In genomic region chr10:123613346-123613850, GRCh38 we compare ENCODE assay signal across 28 cellular contexts. TPM values are rescaled to one million over a fixed set of nuclear protein-coding genes. Genes with fewer than 3 reads are reported as not detected.
"Had no signal": no experiment of that assay in that cellular context is flagged by ENCODE, and none has a peak within 500 bp of the region (broad histone marks: within the 10 kb centered on the region; RNA-seq: fewer than 3 reads in every experiment).

No MANE protein-coding gene starts in this region.

- H3K27me3 ChIP-seq: colonic mucosa had no signal

- H3K36me3 ChIP-seq: colonic mucosa, esophagus squamous epithelium, gastrocnemius medialis, heart right ventricle, left lung, lower lobe of right lung had no signal

- H3K4me3 Mint-ChIP-seq: dendritic cell treated with granulocyte-macrophage colony-stimulating factor and Interleukin-4, amounts not matched to agents 40 ng/mL and 50 ng/mL, for 4 days; effector memory CD8-positive, alpha-beta T cell had no signal

- H3K9me3 Mint-ChIP-seq: dendritic cell treated with granulocyte-macrophage colony-stimulating factor and Interleukin-4, amounts not matched to agents 40 ng/mL and 50 ng/mL, for 4 days had no signal

- H3K27ac ChIP-seq: colonic mucosa, esophagus squamous epithelium, gastrocnemius medialis, heart right ventricle, left lung, lower lobe of right lung had no signal

- H3K27me3 Mint-ChIP-seq: dendritic cell treated with granulocyte-macrophage colony-stimulating factor and Interleukin-4, amounts not matched to agents 40 ng/mL and 50 ng/mL, for 4 days had no signal

- ATAC-seq: effector memory CD8-positive, alpha-beta T cell; gastrocnemius medialis; heart right ventricle; left lung; left ventricle myocardium superior; lower lobe of right lung had no signal

- DNase-seq: colonic mucosa; cortex of kidney; effector CD8-positive, alpha-beta T cell; effector memory CD8-positive, alpha-beta T cell; esophagus squamous epithelium; foreskin fibroblast; foreskin melanocyte; gastrocnemius medialis; glutamatergic neuron; heart right ventricle; hippocampal formation; kidney; kidney glomerular epithelial cell; left lung; left ventricle myocardium superior; lower lobe of right lung; mesenchymal stem cell; midbrain had no signal

- H3K4me1 ChIP-seq: colonic mucosa, esophagus squamous epithelium, gastrocnemius medialis, heart right ventricle, left lung, lower lobe of right lung had no signal

- H3K4me3 ChIP-seq: colonic mucosa, esophagus squamous epithelium, gastrocnemius medialis, heart right ventricle, left lung, lower lobe of right lung had no signal

- H3K27ac Mint-ChIP-seq: dendritic cell treated with granulocyte-macrophage colony-stimulating factor and Interleukin-4, amounts not matched to agents 40 ng/mL and 50 ng/mL, for 4 days; effector memory CD8-positive, alpha-beta T cell had no signal

- H3K9me3 ChIP-seq: colonic mucosa, esophagus squamous epithelium, gastrocnemius medialis, heart right ventricle, left lung, lower lobe of right lung had no signal

RNA-seq across cellular contexts. Expression of gene GPR26, which starts 52.8 kb away (rescaled TPM):
- total RNA-seq: chondrocyte, colonic mucosa, dermis microvascular lymphatic vessel endothelial cell, endothelial cell of umbilical vein, epithelial cell of proximal tubule, esophagus squamous epithelium, gastrocnemius medialis, glomerular endothelial cell, heart right ventricle, kidney, left lung, left ventricle myocardium superior, lower leg skin, lower lobe of right lung, lung microvascular endothelial cell, mucosa of gallbladder had no signal
- polyA plus RNA-seq: endothelial cell of umbilical vein, esophagus, heart right ventricle had no signal
